ENCODE assay signal across 1 cellular context in genomic region chr20:34977365-34978091, GRCh38.
TF ChIP-seq lines count a peak whose summit lies in the region.

No MANE protein-coding gene starts in this region.

TF ChIP-seq in HepG2, 621 proteins besides CTCF, POLR2A, EP300 and RAD21 (continued from another document and continues in another):
- TF ChIP-seq CSRNP2 (CRISPR knock-in tag; conservative IDR thresholded peaks at IDR 0.05; ENCODE audit: low read depth) (no peak), ZNF781 (CRISPR knock-in tag; IDR thresholded peaks at IDR 0.05; ENCODE audit: borderline replicate concordance, not compliant biosample characterization) (no peak), RBFOX2 (IDR thresholded peaks at IDR 0.05; ENCODE audit: low read depth, low read length) (no peak), RXRA (CRISPR knock-in tag; IDR thresholded peaks at IDR 0.05) (no peak), TCF7 (IDR thresholded peaks at IDR 0.05; ENCODE audit: low read depth) (peak; percentile 64), MYC (CRISPR knock-in tag; IDR thresholded peaks at IDR 0.05; ENCODE audit: borderline replicate concordance) (0 out of 2 replicates have a peak, but pooled peaks have one; percentile 20), POGK (CRISPR knock-in tag; conservative IDR thresholded peaks at IDR 0.05) (no peak), GATAD2A (CRISPR knock-in tag; IDR thresholded peaks at IDR 0.05) (peak; percentile 36; the same call in 1 of the 2 replicates), AHDC1 (CRISPR knock-in tag; IDR thresholded peaks at IDR 0.05; ENCODE audit: borderline replicate concordance) (no peak), PREB (CRISPR knock-in tag; IDR thresholded peaks at IDR 0.05) (no peak), ATF2 (CRISPR knock-in tag; IDR thresholded peaks at IDR 0.05) (no peak), KMT2B (CRISPR knock-in tag; IDR thresholded peaks at IDR 0.05) (no peak), ZNF709 (CRISPR knock-in tag; IDR thresholded peaks at IDR 0.05) (no peak), JUN (CRISPR knock-in tag; IDR thresholded peaks at IDR 0.05) (no peak), ZSCAN9 (CRISPR knock-in tag; IDR thresholded peaks at IDR 0.05; ENCODE audit: borderline replicate concordance) (no peak), TFDP2 (CRISPR knock-in tag; IDR thresholded peaks at IDR 0.05) (no peak), MLX (CRISPR knock-in tag; IDR thresholded peaks at IDR 0.05) (no peak), BCLAF1 (IDR thresholded peaks at IDR 0.05) (no peak), SOX6 (IDR thresholded peaks at IDR 0.05) (no peak), SOX6 (CRISPR knock-in tag; IDR thresholded peaks at IDR 0.05) (peak; percentile 92), ZNF687 (CRISPR knock-in tag; IDR thresholded peaks at IDR 0.05) (peak; percentile 21; the same call in 1 of the 2 replicates), GRHL1 (CRISPR knock-in tag; conservative IDR thresholded peaks at IDR 0.05) (no peak), THRA (CRISPR knock-in tag; IDR thresholded peaks at IDR 0.05; ENCODE audit: borderline replicate concordance) (no peak), PITX1 (CRISPR knock-in tag; IDR thresholded peaks at IDR 0.05) (no peak)
